17 cellular contexts compared by ENCODE assay signal in the genomic region with DNA sequence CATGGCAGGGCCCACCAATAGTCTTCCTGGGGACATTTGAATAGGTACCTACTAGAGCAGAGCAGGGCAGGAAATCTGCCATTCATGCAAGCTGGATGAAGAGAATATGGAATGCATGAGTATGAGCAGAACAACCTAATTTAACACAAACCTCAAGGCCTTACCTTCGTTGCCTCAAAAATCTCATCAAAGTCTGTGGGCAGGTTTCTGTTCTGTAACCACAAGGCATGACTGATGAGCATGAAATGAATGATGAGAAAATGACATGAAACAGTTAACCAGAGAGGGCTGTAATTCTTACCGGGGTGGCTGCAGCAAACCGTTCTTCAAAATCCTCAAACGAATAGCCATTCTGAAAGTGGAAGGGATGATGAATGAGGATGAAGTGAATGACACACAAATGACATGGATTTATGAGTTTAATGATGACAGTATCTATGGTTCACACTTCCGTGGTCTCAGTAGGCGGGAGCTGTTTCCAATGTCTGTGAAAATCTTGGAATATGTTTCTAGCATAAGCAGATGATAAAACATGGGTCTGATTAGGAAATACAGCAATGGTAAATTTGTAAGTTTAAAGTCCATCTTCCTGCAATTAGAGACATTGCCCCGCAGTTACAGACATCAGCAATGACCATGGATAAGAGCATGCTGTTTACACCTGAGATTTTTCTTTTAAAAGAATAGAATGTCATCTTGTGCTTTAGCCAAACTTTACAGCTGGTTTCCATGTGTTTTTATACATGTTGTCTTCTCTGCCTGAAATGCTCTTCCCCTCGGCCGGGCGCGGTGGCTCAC.
A peak's percentile ranks its signal among the peaks of the same experiment; 100 is the strongest.
DNase-seq lines count a peak whose midpoint lies in the region; ATAC-seq and TF ChIP-seq lines count a peak whose summit lies in the region.
"Had no signal": no experiment of that assay in that cellular context is flagged by ENCODE, and none has a peak within 500 bp of the region (broad histone marks: within the 10 kb centered on the region; RNA-seq: fewer than 3 reads in every experiment).

No MANE protein-coding gene starts in this region.

- H3K4me3 Mint-ChIP-seq in activated naive CD8-positive, alpha-beta T cell treated with anti-CD3 and anti-CD28 coated beads, Interleukin-2, amount 50 U/mL, for 24 hours, result no peak overlapping the region
- H3K4me3 Mint-ChIP-seq in activated naive CD8-positive, alpha-beta T cell treated with anti-CD3 and anti-CD28 coated beads for 36 hours, result no peak overlapping the region
- no peak overlapping the region for H3K4me3 Mint-ChIP-seq in activated T-helper 17 cell treated with anti-CD3 and anti-CD28 coated beads, Interleukin-2, amount 50 U/mL, for 72 hours
- H3K4me3 Mint-ChIP-seq in stimulated activated effector memory CD8-positive, alpha-beta T cell treated with anti-CD3 and anti-CD28 coated beads, Interleukin-12 subunit alpha, Interleukin-12 subunit beta, amount 100 ng/mL, for 72 hours, result no peak overlapping the region
- no peak overlapping the region for H3K4me3 Mint-ChIP-seq in mesothelial cell of epicardium
- H3K4me3 Mint-ChIP-seq: CD4-positive, CD25-positive, alpha-beta regulatory T cell had no signal

- H3K9me3 Mint-ChIP-seq in activated naive CD8-positive, alpha-beta T cell treated with anti-CD3 and anti-CD28 coated beads, Interleukin-2, amount 50 U/mL, for 24 hours, result peaks cover 3% of the 10 kb centered on the region
- H3K9me3 Mint-ChIP-seq in activated naive CD8-positive, alpha-beta T cell treated with anti-CD3 and anti-CD28 coated beads for 36 hours, result no peaks in the 10 kb centered on the region
- H3K9me3 Mint-ChIP-seq in activated T-helper 17 cell treated with anti-CD3 and anti-CD28 coated beads, Interleukin-2, amount 50 U/mL, for 72 hours, result peaks cover 3% of the 10 kb centered on the region
- peaks cover 4% of the 10 kb centered on the region for H3K9me3 Mint-ChIP-seq in stimulated activated effector memory CD8-positive, alpha-beta T cell treated with anti-CD3 and anti-CD28 coated beads, Interleukin-12 subunit alpha, Interleukin-12 subunit beta, amount 100 ng/mL, for 72 hours
- H3K9me3 Mint-ChIP-seq in mesothelial cell of epicardium, result peaks cover 3% of the 10 kb centered on the region

- no peaks in the 10 kb centered on the region for H3K4me1 Mint-ChIP-seq in activated naive CD8-positive, alpha-beta T cell treated with anti-CD3 and anti-CD28 coated beads, Interleukin-2, amount 50 U/mL, for 24 hours
- no peaks in the 10 kb centered on the region for H3K4me1 Mint-ChIP-seq in activated naive CD8-positive, alpha-beta T cell treated with anti-CD3 and anti-CD28 coated beads for 36 hours
- H3K4me1 Mint-ChIP-seq in activated T-helper 17 cell treated with anti-CD3 and anti-CD28 coated beads, Interleukin-2, amount 50 U/mL, for 72 hours, result peaks cover 9% of the 10 kb centered on the region
- no peaks in the 10 kb centered on the region for H3K4me1 Mint-ChIP-seq in stimulated activated effector memory CD8-positive, alpha-beta T cell treated with anti-CD3 and anti-CD28 coated beads, Interleukin-12 subunit alpha, Interleukin-12 subunit beta, amount 100 ng/mL, for 72 hours
- H3K4me1 Mint-ChIP-seq in mesothelial cell of epicardium, result peaks cover 3% of the 10 kb centered on the region

- H3K27ac Mint-ChIP-seq in activated naive CD8-positive, alpha-beta T cell treated with anti-CD3 and anti-CD28 coated beads, Interleukin-2, amount 50 U/mL, for 24 hours, result no peak overlapping the region
- H3K27ac Mint-ChIP-seq in activated naive CD8-positive, alpha-beta T cell treated with anti-CD3 and anti-CD28 coated beads for 36 hours, result no peak overlapping the region
- H3K27ac Mint-ChIP-seq in activated T-helper 17 cell treated with anti-CD3 and anti-CD28 coated beads, Interleukin-2, amount 50 U/mL, for 72 hours, result no peak overlapping the region
- H3K27ac Mint-ChIP-seq in stimulated activated effector memory CD8-positive, alpha-beta T cell treated with anti-CD3 and anti-CD28 coated beads, Interleukin-12 subunit alpha, Interleukin-12 subunit beta, amount 100 ng/mL, for 72 hours, result no peak overlapping the region
- H3K27ac Mint-ChIP-seq in mesothelial cell of epicardium, result no peak overlapping the region
- H3K27ac Mint-ChIP-seq: CD4-positive, CD25-positive, alpha-beta regulatory T cell had no signal

- DNase-seq in activated naive CD8-positive, alpha-beta T cell treated with anti-CD3 and anti-CD28 coated beads, Interleukin-2, amount 50 U/mL, for 24 hours, result no peak
- DNase-seq in activated naive CD8-positive, alpha-beta T cell treated with anti-CD3 and anti-CD28 coated beads for 36 hours, result no peak
- peak; percentile 21 for DNase-seq in GM13977 (ENCODE audit: low spot score)
- DNase-seq in stimulated activated effector memory CD8-positive, alpha-beta T cell treated with anti-CD3 and anti-CD28 coated beads, Interleukin-12 subunit alpha, Interleukin-12 subunit beta, amount 100 ng/mL, for 72 hours (ENCODE audit: low spot score in 2 of 2), result no peak
- no peak for DNase-seq in ecto neural progenitor cell (ENCODE audit: low spot score)
- no peak for DNase-seq in mesothelial cell of epicardium (ENCODE audit: low spot score in 2 of 2, unreplicated experiment in 2 of 2)
- DNase-seq: AML-193; Caco-2; CD4-positive, CD25-positive, alpha-beta regulatory T cell; EL; GOT3; NCI-H1092 treated with DMSO at 0.1 percent for 48 hours; NCI-H510A treated with DMSO at 0.1 percent for 48 hours; NCI-H82; Peyer's patch had no signal

- ATAC-seq in activated naive CD8-positive, alpha-beta T cell treated with anti-CD3 and anti-CD28 coated beads, Interleukin-2, amount 50 U/mL, for 24 hours, result peak; percentile 49
- peak; percentile 91 for ATAC-seq in activated T-helper 17 cell treated with anti-CD3 and anti-CD28 coated beads, Interleukin-2, amount 50 U/mL, for 72 hours (replicated peaks)
- peak; percentile 90 for ATAC-seq in stimulated activated effector memory CD8-positive, alpha-beta T cell treated with anti-CD3 and anti-CD28 coated beads, Interleukin-12 subunit alpha, Interleukin-12 subunit beta, amount 100 ng/mL, for 72 hours
- ATAC-seq: Right ventricle myocardium inferior had no signal

- no peaks in the 10 kb centered on the region for H3K36me3 Mint-ChIP-seq in activated naive CD8-positive, alpha-beta T cell treated with anti-CD3 and anti-CD28 coated beads, Interleukin-2, amount 50 U/mL, for 24 hours (ENCODE audit: low read depth)
- H3K36me3 Mint-ChIP-seq in activated naive CD8-positive, alpha-beta T cell treated with anti-CD3 and anti-CD28 coated beads for 36 hours, result no peaks in the 10 kb centered on the region
- H3K36me3 Mint-ChIP-seq in activated T-helper 17 cell treated with anti-CD3 and anti-CD28 coated beads, Interleukin-2, amount 50 U/mL, for 72 hours (ENCODE audit: low read depth), result peaks cover 6% of the 10 kb centered on the region
- no peaks in the 10 kb centered on the region for H3K36me3 Mint-ChIP-seq in stimulated activated effector memory CD8-positive, alpha-beta T cell treated with anti-CD3 and anti-CD28 coated beads, Interleukin-12 subunit alpha, Interleukin-12 subunit beta, amount 100 ng/mL, for 72 hours
- H3K36me3 Mint-ChIP-seq in mesothelial cell of epicardium, result peaks cover 3% of the 10 kb centered on the region
- H3K36me3 Mint-ChIP-seq: CD4-positive, CD25-positive, alpha-beta regulatory T cell had no signal

- peaks cover 9% of the 10 kb centered on the region for H3K27me3 Mint-ChIP-seq in activated naive CD8-positive, alpha-beta T cell treated with anti-CD3 and anti-CD28 coated beads, Interleukin-2, amount 50 U/mL, for 24 hours
- peaks cover 3% of the 10 kb centered on the region for H3K27me3 Mint-ChIP-seq in activated naive CD8-positive, alpha-beta T cell treated with anti-CD3 and anti-CD28 coated beads for 36 hours
- no peaks in the 10 kb centered on the region for H3K27me3 Mint-ChIP-seq in activated T-helper 17 cell treated with anti-CD3 and anti-CD28 coated beads, Interleukin-2, amount 50 U/mL, for 72 hours
- peaks cover 2% of the 10 kb centered on the region for H3K27me3 Mint-ChIP-seq in mesothelial cell of epicardium (ENCODE audit: low read depth)
- H3K27me3 Mint-ChIP-seq: CD4-positive, CD25-positive, alpha-beta regulatory T cell had no signal

- in situ Hi-C loops in GM13977 (cut with MboI; ENCODE audit: low pct_unique_long_range_greater_than_20kb, low sequenced_read_pairs, unreplicated experiment), result no loop called here

- no peak for TF ChIP-seq CTCF in GM13977 (IDR thresholded peaks at IDR 0.05; ENCODE audit: extremely low read depth, insufficient read depth, missing control alignments)
- no peak for TF ChIP-seq CTCF in mesothelial cell of epicardium (IDR thresholded peaks at IDR 0.05; ENCODE audit: unreplicated experiment)
